Comparison of ENCODE assay signal across 1 cellular context in genomic region chr1:26317143-26317542, GRCh38.
TF ChIP-seq lines count a peak whose summit lies in the region.

No MANE protein-coding gene starts in this region.

TF ChIP-seq in WTC11, 78 proteins besides CTCF, POLR2A, EP300 and RAD21 (continued from another document):
- TF ChIP-seq ZNF512 (CRISPR knock-in tag; IDR thresholded peaks at IDR 0.05; ENCODE audit: borderline replicate concordance) (no peak), ATF2 (CRISPR knock-in tag; IDR thresholded peaks at IDR 0.05; ENCODE audit: borderline replicate concordance, low read depth) (no peak)
TF ChIP-seq in WTC11: peak in this region for 0.
